In the genomic region with DNA sequence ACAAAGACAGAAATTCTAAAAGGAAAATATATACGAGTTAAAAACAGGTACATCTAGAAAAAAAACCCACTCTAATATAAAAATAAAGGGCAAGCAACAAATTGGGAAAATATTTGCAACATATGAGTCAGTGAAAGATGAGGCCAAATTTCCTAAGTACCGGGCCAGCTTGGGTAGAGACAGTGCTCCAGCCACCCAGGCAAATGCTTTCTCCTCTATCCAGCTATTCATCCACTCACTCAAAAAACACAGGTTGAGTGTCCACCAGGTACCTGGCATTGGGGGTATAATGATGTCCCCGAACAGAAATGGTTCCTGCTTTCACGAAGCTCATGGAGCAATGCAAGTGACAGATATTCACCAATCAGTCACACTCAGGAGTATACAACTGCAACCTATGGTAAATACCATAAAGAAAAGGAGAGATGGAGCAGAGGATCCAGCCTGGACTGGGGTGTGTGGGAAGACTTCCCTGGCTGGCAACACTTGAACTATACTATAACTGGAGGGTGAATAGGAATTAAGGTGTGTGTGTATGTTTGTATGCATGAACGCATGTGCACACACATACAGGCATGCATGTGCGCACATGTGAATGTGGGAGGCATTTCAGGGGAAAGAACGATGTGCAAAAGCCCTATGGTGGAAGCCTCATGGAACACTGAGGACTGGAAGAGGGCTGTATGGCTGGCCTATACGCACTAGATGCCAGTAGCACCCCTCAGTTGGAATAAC, we compare ENCODE assay signal across 19 cellular contexts. TPM values are rescaled to one million over a fixed set of nuclear protein-coding genes. Genes with fewer than 3 reads are reported as not detected.
DNase-seq lines count a peak whose midpoint lies in the region; TF ChIP-seq lines count a peak whose summit lies in the region.
"Had no signal": no experiment of that assay in that cellular context is flagged by ENCODE, and none has a peak within 500 bp of the region (broad histone marks: within the 10 kb centered on the region; RNA-seq: fewer than 3 reads in every experiment).

No MANE protein-coding gene starts in this region.

- no peaks in the 10 kb centered on the region for H3K36me3 ChIP-seq in mammary epithelial cell (ENCODE audit: insufficient read depth, low read length)
- H3K36me3 ChIP-seq in breast epithelium = no peaks in the 10 kb centered on the region
- H3K36me3 ChIP-seq: gastroesophageal sphincter, thyroid gland had no signal

- no peaks in the 10 kb centered on the region for H4K20me1 ChIP-seq in mammary epithelial cell (ENCODE audit: insufficient read depth, low read length)

- no peaks in the 10 kb centered on the region for H3K27me3 ChIP-seq in mammary epithelial cell (ENCODE audit: insufficient read depth, low read length)
- H3K27me3 ChIP-seq in breast epithelium = peaks cover 0 to 7% of the 10 kb centered on the region in 2 donors
- H3K27me3 ChIP-seq: thyroid gland had no signal

- H3K9me3 ChIP-seq in mammary epithelial cell (replicated peaks; ENCODE audit: insufficient read depth, low read length) (no peaks in the 10 kb centered on the region), breast epithelium (no peaks in the 10 kb centered on the region)
- H3K9me3 ChIP-seq: A549, gastroesophageal sphincter, thyroid gland had no signal

- no peak overlapping the region for H3K9ac ChIP-seq in mammary epithelial cell (ENCODE audit: insufficient read depth, low read length)

- intact Hi-C loops in mammary epithelial cell (cut with micrococcal nuclease) (no loop called here), breast epithelium (cut with DNase I; ENCODE audit: low total_unique reads) (no loop called here)

- no peak overlapping the region for H3K27ac ChIP-seq in mammary epithelial cell (ENCODE audit: insufficient read depth, low read depth, low read length)
- no peak overlapping the region for H3K27ac ChIP-seq in breast epithelium
- peak overlapping the region; percentile 81 for H3K27ac ChIP-seq in substantia nigra (ENCODE audit: low read depth, low read length, poor library complexity, severe bottlenecking)
- H3K27ac ChIP-seq: A549, gastroesophageal sphincter, thyroid gland had no signal

- H3K4me2 ChIP-seq in mammary epithelial cell (ENCODE audit: insufficient read depth, low read depth, low read length) = peak overlapping the region; percentile 92
- H3K4me2 ChIP-seq: A549 had no signal

- CTCF ChIA-PET in mammary epithelial cell (lab: Charles Lee; ENCODE audit: low non-redundant PET) = interaction anchor here (0.5 kb wide), 1 partner anchor 10 kb away, joined by 8 read pairs; no protein-coding TSS in a partner anchor

- H3K4me1 ChIP-seq in mammary epithelial cell (ENCODE audit: insufficient read depth, low read length) (peaks cover 45% of the 10 kb centered on the region), breast epithelium (no peaks in the 10 kb centered on the region)

- BruUV-seq in mammary epithelial cell (replicated peaks; lab: Mats Ljungman, UMichigan) = no TSS peak

- H3K4me3 ChIP-seq in mammary epithelial cell (replicated peaks in 1 of 3; ENCODE audit: insufficient read depth in 1 of 3, low read depth in 2 of 3, low read length in 3 of 3) (peak overlapping the region in 2 of 3 experiments; percentile 77 to 94), breast epithelium (no peak overlapping the region), epithelial cell of proximal tubule (ENCODE audit: low read depth, low read length) (peak overlapping the region; percentile 86)
- H3K4me3 ChIP-seq: A549, gastroesophageal sphincter, thyroid gland had no signal

- in situ Hi-C loops in mammary epithelial cell (cut with MboI; ENCODE audit: low sequenced_read_pairs in 2 of 2) = no loop called here

- no peak overlapping the region for H2AFZ ChIP-seq in mammary epithelial cell (ENCODE audit: low read depth, low read length)

- 91% methylated on average over 8 of the region's 8 CpGs for WGBS in mammary epithelial cell (ENCODE audit: low coverage, missing lambda C conversion rate)

- TF ChIP-seq POLR2A in breast epithelium (IDR thresholded peaks at IDR 0.05) = no peak

- dilution Hi-C loops in mammary epithelial cell (cut with HindIII; ENCODE audit: low sequenced_read_pairs) = no loop called here

- DNase-seq in mammary epithelial cell (no peak), breast epithelium (ENCODE audit: low spot score in 2 of 2) (no peak), RKO (ENCODE audit: low spot score) (peak; percentile 70), epithelial cell of proximal tubule (ENCODE audit: low read depth) (no peak), substantia nigra (lab: John Stamatoyannopoulos, UW) (no peak), cerebellum (ENCODE audit: low spot score) (no peak), GM19240 (ENCODE audit: insufficient read length, low spot score) (no peak)
- DNase-seq in stimulated activated CD8-positive, alpha-beta memory T cell treated with anti-CD3 and anti-CD28 coated beads, Interleukin-4, amount 100 ng/mL, for 48 hours = no peak
- DNase-seq: CD4-positive, alpha-beta memory T cell; DMS79 treated with DMSO at 0.1 percent for 48 hours; H9; midbrain; NCI-H1092 treated with DMSO at 0.1 percent for 48 hours; NCI-H2171; NCI-H526 treated with DMSO at 0.1 percent for 48 hours; T-helper 9 cell; thyroid gland had no signal

- H3K79me2 ChIP-seq in mammary epithelial cell (ENCODE audit: insufficient read depth, low read length) = peaks cover 74% of the 10 kb centered on the region

- TF ChIP-seq CTCF in mammary epithelial cell (conservative IDR thresholded peaks at IDR 0.05 in 1 of 2, IDR thresholded peaks at IDR 0.05 in 1 of 2; ENCODE audit: extremely low read depth in 1 of 2, insufficient read depth in 1 of 2, low read depth in 1 of 2, low read length in 2 of 2) (no peak), breast epithelium (IDR thresholded peaks at IDR 0.05) (no peak), epithelial cell of proximal tubule (conservative IDR thresholded peaks at IDR 0.05; ENCODE audit: low read depth, low read length) (no peak)

RNA-seq across cellular contexts. Expression of a gene that starts 2.3 kb away (rescaled TPM):
- total RNA-seq in mammary epithelial cell (10 to 100 TPM; 32.7 to 44.3 TPM), breast epithelium (1 to 10 TPM; 2.6 to 8.2 (median 4.8) TPM), epithelial cell of proximal tubule (11.2 and 24.5 TPM in 2 replicates), cerebellum (7.7 TPM)
- polyA plus RNA-seq in mammary epithelial cell = 10.1 TPM
- polyA minus RNA-seq in mammary epithelial cell = 9.8 TPM
- polyA plus RNA-seq: CD4-positive, alpha-beta memory T cell had no signal

Comparison
In these comparisons a context has a peak if more than half of its experiments do, and no peak if none do; other contexts are left out.
1. H3K4me3 ChIP-seq: peak in mammary epithelial cell (2 of 3) and epithelial cell of proximal tubule (single experiment); none in breast epithelium (0 of 3).